In the genomic region with DNA sequence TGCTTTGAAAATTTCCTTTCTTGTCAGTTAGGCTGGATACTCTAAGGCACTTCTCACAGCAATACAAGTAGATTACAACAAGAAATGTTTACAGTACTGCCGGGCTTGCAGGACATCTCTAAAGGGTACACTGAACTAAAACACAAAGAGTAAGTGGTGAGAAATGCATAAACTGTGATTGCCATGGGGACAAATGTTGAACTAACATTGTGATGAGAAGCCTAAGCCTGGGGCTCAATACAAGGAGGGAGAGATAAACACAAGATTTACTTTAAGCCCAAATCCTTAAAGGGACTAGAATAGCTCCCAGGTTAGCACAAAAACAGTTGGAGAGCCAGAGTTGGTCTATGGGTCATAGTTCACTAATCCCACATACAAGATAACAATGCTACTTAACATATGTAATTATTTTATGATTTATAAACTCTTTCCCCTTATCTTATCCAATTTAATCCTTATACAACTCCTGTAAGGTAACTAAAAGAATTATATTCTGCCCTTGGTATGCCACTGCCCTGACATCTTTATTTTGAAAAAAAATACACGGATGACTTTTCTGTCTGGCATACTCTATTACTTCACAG, we compare ENCODE assay signal across 19 cellular contexts.
DNase-seq lines count a peak whose midpoint lies in the region; ATAC-seq and TF ChIP-seq lines count a peak whose summit lies in the region.
"Had no signal": no experiment of that assay in that cellular context is flagged by ENCODE, and none has a peak within 500 bp of the region (broad histone marks: within the 10 kb centered on the region; RNA-seq: fewer than 3 reads in every experiment).

No MANE protein-coding gene starts in this region.

- TF ChIP-seq CTCF in gastroesophageal sphincter (IDR thresholded peaks at IDR 0.05), result no peak
- TF ChIP-seq CTCF in neural progenitor cell (IDR thresholded peaks at IDR 0.05), result no peak
- TF ChIP-seq CTCF in transverse colon (IDR thresholded peaks at IDR 0.05), result no peak

- H3K4me3 Mint-ChIP-seq in neural progenitor cell, result no peak overlapping the region
- H3K4me3 Mint-ChIP-seq: B cell; CD4-positive, alpha-beta T cell had no signal

- no peak overlapping the region for H3K27ac Mint-ChIP-seq in neural progenitor cell
- H3K27ac Mint-ChIP-seq: B cell; CD4-positive, alpha-beta T cell had no signal

- 46 to 49% methylated on average over 2 of the region's 2 CpGs for WGBS in gastroesophageal sphincter (ENCODE audit: low coverage in 1 of 2), 2 donors
- 43 to 67% methylated on average over 1 to 2 of the region's 2 CpGs for WGBS in transverse colon (ENCODE audit: low coverage in 1 of 2), 2 donors

- H3K4me3 ChIP-seq in gastroesophageal sphincter (no peak overlapping the region), neural progenitor cell (no peak overlapping the region), transverse colon (no peak overlapping the region)
- H3K4me3 ChIP-seq: GM23248, MG63 had no signal

- in situ Hi-C loops in transverse colon (cut with MboI; ENCODE audit: low pct_ligation_motif_present in 1 of 4, low pct_unique_long_range_greater_than_20kb in 1 of 4, low sequenced_read_pairs in 3 of 4), result no loop called here

- TF ChIP-seq POLR2A in gastroesophageal sphincter (IDR thresholded peaks at IDR 0.05) (no peak), transverse colon (IDR thresholded peaks at IDR 0.05) (no peak)

- DNase-seq in NCI-H82 treated with DMSO at 0.1 percent for 48 hours (lab: John Stamatoyannopoulos, UW; ENCODE audit: unreplicated experiment), result peak; percentile 14
- DNase-seq in neural progenitor cell (ENCODE audit: low spot score), result peak; percentile 22
- DNase-seq in transverse colon, result no peak
- DNase-seq in NK-92 treated with Interleukin-12 subunit alpha and Interleukin-12 subunit beta, amount 100 ng/mL, for 24 hours (lab: John Stamatoyannopoulos, UW), result no peak
- no peak for DNase-seq in COLO829 (ENCODE audit: low spot score)
- DNase-seq in NCI-H2029 (lab: John Stamatoyannopoulos, UW), result no peak
- DNase-seq: ACHN; CD4-positive, alpha-beta T cell; DND-41; GDM1; GM23248; MG63; NCI-H1105 treated with DMSO at 0.1 percent for 48 hours; NCI-H187 treated with DMSO at 0.1 percent for 48 hours; NCI-H524 had no signal

- intact Hi-C loops in transverse colon (cut with DNase I; ENCODE audit: low total_unique reads), result no loop called here

- peaks cover 12 to 84% (median 29%) of the 10 kb centered on the region in 3 donors for H3K4me1 ChIP-seq in gastroesophageal sphincter
- peaks cover 10% of the 10 kb centered on the region for H3K4me1 ChIP-seq in neural progenitor cell
- peaks cover 23 to 73% (median 35%) of the 10 kb centered on the region in 4 donors for H3K4me1 ChIP-seq in transverse colon

- H3K4me2 ChIP-seq in neural progenitor cell, result no peak overlapping the region
- H3K4me2 ChIP-seq: KMS-11 had no signal

- no peaks in the 10 kb centered on the region for H3K36me3 Mint-ChIP-seq in neural progenitor cell

- H3K27me3 Mint-ChIP-seq in neural progenitor cell (ENCODE audit: insufficient read depth, low read depth), result peaks cover 2% of the 10 kb centered on the region
- H3K27me3 Mint-ChIP-seq: B cell; CD4-positive, alpha-beta T cell had no signal

- ATAC-seq in gastroesophageal sphincter, result no peak

- H3K4me1 Mint-ChIP-seq in neural progenitor cell, result peaks cover 6% of the 10 kb centered on the region
- H3K4me1 Mint-ChIP-seq: B cell had no signal

- no peak overlapping the region for H2AFZ ChIP-seq in neural progenitor cell (replicated peaks)
- H2AFZ ChIP-seq: GM23248 had no signal

- H3K9me3 Mint-ChIP-seq in neural progenitor cell, result no peaks in the 10 kb centered on the region
- H3K9me3 Mint-ChIP-seq: CD4-positive, alpha-beta T cell had no signal

- H3K79me2 ChIP-seq in neural progenitor cell (ENCODE audit: low read depth), result no peaks in the 10 kb centered on the region

- H3K27ac ChIP-seq in gastroesophageal sphincter (peak overlapping the region; percentile 43 to 67 (median 62)), neural progenitor cell (peak overlapping the region; percentile 43), transverse colon (peak overlapping the region; percentile 53 to 67 (median 56))
- H3K27ac ChIP-seq: GM23248, HL-60, KMS-11 had no signal

- H3F3A ChIP-seq in neural progenitor cell (ENCODE audit: low read depth), result no peaks in the 10 kb centered on the region

- TF ChIP-seq EP300 in gastroesophageal sphincter (IDR thresholded peaks at IDR 0.05) (no peak), transverse colon (IDR thresholded peaks at IDR 0.05; ENCODE audit: low read depth) (no peak)

- H3K9ac ChIP-seq in neural progenitor cell, result no peak overlapping the region
- H3K9ac ChIP-seq: GM23248, KMS-11 had no signal

- H3K9me3 ChIP-seq in gastroesophageal sphincter, result no peaks in the 10 kb centered on the region
- H3K9me3 ChIP-seq in neural progenitor cell (ENCODE audit: low read depth), result no peaks in the 10 kb centered on the region
- no peaks in the 10 kb centered on the region for H3K9me3 ChIP-seq in transverse colon
- H3K9me3 ChIP-seq: MG63 had no signal

- H3K36me3 ChIP-seq in gastroesophageal sphincter, result no peaks in the 10 kb centered on the region
- no peaks in the 10 kb centered on the region for H3K36me3 ChIP-seq in neural progenitor cell
- H3K36me3 ChIP-seq in transverse colon, result no peaks in the 10 kb centered on the region
- H3K36me3 ChIP-seq: MG63 had no signal

- no peaks in the 10 kb centered on the region for H3K27me3 ChIP-seq in gastroesophageal sphincter
- no peaks in the 10 kb centered on the region for H3K27me3 ChIP-seq in neural progenitor cell
- H3K27me3 ChIP-seq in transverse colon, result no peaks in the 10 kb centered on the region
- H3K27me3 ChIP-seq: MG63 had no signal

- H4K20me1 ChIP-seq in neural progenitor cell (ENCODE audit: low read depth), result no peaks in the 10 kb centered on the region

Comparison
In these comparisons a context has a peak if more than half of its experiments do, and no peak if none do; other contexts are left out.
1. DNase-seq: peak in NCI-H82 treated with DMSO at 0.1 percent for 48 hours (single experiment) and neural progenitor cell (single experiment); none in transverse colon (single experiment), NK-92 treated with Interleukin-12 subunit alpha and Interleukin-12 subunit beta, amount 100 ng/mL, for 24 hours (single experiment), COLO829 (single experiment) and NCI-H2029 (single experiment).
2. Peak in every context shown above with its lines, with median percentiles within 50 percentile points of each other: H3K27ac ChIP-seq.